Comparison of ENCODE assay signal across 10 cellular contexts in genomic region chr2:64913357-64913869, GRCh38.
DNase-seq lines count a peak whose midpoint lies in the region; ATAC-seq and TF ChIP-seq lines count a peak whose summit lies in the region.
"Had no signal": no experiment of that assay in that cellular context is flagged by ENCODE, and none has a peak within 500 bp of the region (broad histone marks: within the 10 kb centered on the region; RNA-seq: fewer than 3 reads in every experiment).

No MANE protein-coding gene starts in this region.

- peaks cover 4% of the 10 kb centered on the region for H3K36me3 ChIP-seq in GM06990 (ENCODE audit: control insufficient read depth, insufficient read depth, low read length)
- no peaks in the 10 kb centered on the region for H3K36me3 ChIP-seq in endodermal cell (ENCODE audit: control insufficient read depth, insufficient read depth, low read length)

- H3K27me3 ChIP-seq in GM06990 (replicated peaks; ENCODE audit: control insufficient read depth, insufficient read depth, low read length) (no peaks in the 10 kb centered on the region), endodermal cell (ENCODE audit: control insufficient read depth, insufficient read depth, low read length, poor library complexity, severe bottlenecking) (no peaks in the 10 kb centered on the region)

- no peaks in the 10 kb centered on the region for H3K27me3 Mint-ChIP-seq in endodermal cell (ENCODE audit: insufficient read depth)

- H3K9ac ChIP-seq in endodermal cell (ENCODE audit: extremely low read depth, low read length, poor library complexity, severe bottlenecking): no peak overlapping the region

- 74% methylated on average over 5 of the region's 5 CpGs; no CpG with 5 or more reads in 1 of the 2 experiments for WGBS in endodermal cell (ENCODE audit: insufficient coverage in 1 of 2, insufficient read length in 1 of 2), 2 experiments

- H3K27ac ChIP-seq in endodermal cell (ENCODE audit: low read depth, low read length): no peak overlapping the region

- H3K27ac Mint-ChIP-seq in endodermal cell: no peak overlapping the region

- H3K4me1 ChIP-seq in endodermal cell (ENCODE audit: control insufficient read depth, insufficient read depth, low read length): no peaks in the 10 kb centered on the region

- H3K4me3 ChIP-seq in GM06990 (replicated peaks; ENCODE audit: low read depth, low read length) (peak overlapping the region; percentile 39; the same call in 1 of the 2 replicates), endodermal cell (ENCODE audit: low read length) (no peak overlapping the region)

- no peak for ATAC-seq in HG02852 (IDR thresholded peaks at IDR 0.05; ENCODE audit: unreplicated experiment)
- no peak for ATAC-seq in GM18519 (IDR thresholded peaks at IDR 0.05; ENCODE audit: low FRiP score, unreplicated experiment)

- in situ Hi-C loops in ACHN (cut with HindIII; ENCODE audit: low pct_ligation_motif_present, low pct_unique_long_range_greater_than_20kb, low sequenced_read_pairs): no loop called here

- DNase-seq in ACHN (peak; percentile 7), GM06990 (ENCODE audit: extremely low read depth, insufficient read length) (no peak), NCI-H460 (ENCODE audit: extremely low read depth, low read depth) (peak; percentile 11), endodermal cell (peak; percentile 92), inferior parietal cortex (ENCODE audit: extremely low spot score) (no peak), superior temporal gyrus (ENCODE audit: extremely low spot score) (no peak)
- DNase-seq: NCI-H226 had no signal

- peaks cover 1% of the 10 kb centered on the region for H3K9me3 Mint-ChIP-seq in endodermal cell
- H3K9me3 Mint-ChIP-seq: central memory CD8-positive, alpha-beta T cell had no signal

- peaks cover 2% of the 10 kb centered on the region for H3K4me1 Mint-ChIP-seq in endodermal cell

- no peaks in the 10 kb centered on the region for H3K36me3 Mint-ChIP-seq in endodermal cell (ENCODE audit: low read depth)

- TF ChIP-seq CTCF in GM06990 (IDR thresholded peaks at IDR 0.05; ENCODE audit: insufficient read depth, low read length, poor library complexity, severe bottlenecking) (peak; percentile 69), endodermal cell (conservative IDR thresholded peaks at IDR 0.05) (peak; percentile 87)

- H3K4me3 Mint-ChIP-seq in endodermal cell: no peak overlapping the region
- H3K4me3 Mint-ChIP-seq: central memory CD8-positive, alpha-beta T cell had no signal

- H3K9me3 ChIP-seq in endodermal cell (ENCODE audit: control insufficient read depth, low read length): peaks cover under 1% of the 10 kb centered on the region

Comparison
In these comparisons a context has a peak if more than half of its experiments do, and no peak if none do; other contexts are left out.
1. DNase-seq: peak in ACHN (single experiment), NCI-H460 (single experiment) and endodermal cell (single experiment); none in GM06990 (single experiment), inferior parietal cortex (single experiment) and superior temporal gyrus (single experiment).